17 cellular contexts compared by ENCODE assay signal in the genomic region with DNA sequence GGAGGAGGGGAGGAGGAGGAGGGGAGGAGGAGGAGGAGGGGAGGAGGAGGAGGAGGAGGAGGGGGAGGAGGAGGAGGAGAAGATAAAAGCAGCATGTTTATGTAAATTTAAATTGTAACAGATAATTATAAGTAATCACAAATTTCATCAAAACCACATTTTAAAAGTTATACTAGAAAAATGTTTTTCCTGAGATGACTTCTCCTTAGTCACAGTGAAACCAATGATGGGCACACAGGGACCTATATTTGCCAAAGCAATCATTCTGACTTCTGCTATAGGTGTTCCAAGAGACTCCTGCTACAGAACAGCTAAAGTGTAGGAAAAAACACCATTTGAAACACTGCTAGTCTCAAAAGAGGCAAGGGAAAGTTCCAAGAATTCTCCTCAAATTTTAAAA.
DNase-seq lines count a peak whose midpoint lies in the region; ATAC-seq, FAIRE-seq and TF ChIP-seq lines count a peak whose summit lies in the region.
"Had no signal": no experiment of that assay in that cellular context is flagged by ENCODE, and none has a peak within 500 bp of the region (broad histone marks: within the 10 kb centered on the region; RNA-seq: fewer than 3 reads in every experiment).

No MANE protein-coding gene starts in this region.

- peaks cover 7% of the 10 kb centered on the region for H3K36me3 Mint-ChIP-seq in activated CD8-positive, alpha-beta T cell treated with anti-CD3 and anti-CD28 coated beads for 36 hours (ENCODE audit: low read depth)
- H3K36me3 Mint-ChIP-seq in activated CD8-positive, alpha-beta T cell treated with anti-CD3 and anti-CD28 coated beads, Interleukin-2, amount 10 ng/mL, durations not matched to agents 7 days and 5 days (ENCODE audit: low read depth) = peaks cover 24% of the 10 kb centered on the region
- H3K36me3 Mint-ChIP-seq in osteocyte (ENCODE audit: unreplicated experiment) = peaks cover 17% of the 10 kb centered on the region

- H3K27ac ChIP-seq in OCI-LY3 (ENCODE audit: low read length) (no peak overlapping the region), K562 (ENCODE audit: extremely low read depth, low read depth, low read length) (peak overlapping the region; percentile 73; the same call in 2 of the 3 replicates)

- no peak for TF ChIP-seq POLR2A in K562 (conservative IDR thresholded peaks at IDR 0.05)

- peaks cover 11% of the 10 kb centered on the region for H3K4me1 Mint-ChIP-seq in activated CD8-positive, alpha-beta T cell treated with anti-CD3 and anti-CD28 coated beads for 36 hours (ENCODE audit: low read depth)
- H3K4me1 Mint-ChIP-seq in activated CD8-positive, alpha-beta T cell treated with anti-CD3 and anti-CD28 coated beads, Interleukin-2, amount 10 ng/mL, durations not matched to agents 7 days and 5 days (ENCODE audit: low read depth) = peaks cover 10% of the 10 kb centered on the region
- peaks cover 17% of the 10 kb centered on the region for H3K4me1 Mint-ChIP-seq in osteocyte (ENCODE audit: unreplicated experiment)

- no peaks in the 10 kb centered on the region for H3K9me1 ChIP-seq in K562 (ENCODE audit: control insufficient read depth, insufficient read depth, low read length)

- POLR2A ChIA-PET in activated CD8-positive, alpha-beta T cell treated with anti-CD3 and anti-CD28 coated beads for 36 hours (lab: Charles Lee) = interaction anchor here (1.0 to 1.6 kb wide), 3 partner anchors 26 to 68 kb away, joined by 3 to 9 read pairs (median 4); no protein-coding TSS in a partner anchor
- POLR2A ChIA-PET in activated CD8-positive, alpha-beta T cell treated with anti-CD3 and anti-CD28 coated beads, Interleukin-2, amount 10 ng/mL, durations not matched to agents 7 days and 5 days (lab: Charles Lee) = interaction anchor here (1.2 to 1.3 kb wide), 2 partner anchors 11 to 67 kb away, joined by 3 read pairs; a partner anchor contains a TSS
- POLR2A ChIA-PET in K562 (lab: Yijun Ruan, JAX) = interaction anchor here (0.5 to 1.8 kb wide), 11 partner anchors 10 to 153 kb away, joined by 3 to 18 read pairs (median 4); a partner anchor contains a TSS

- peak; percentile 60 for ATAC-seq in activated CD8-positive, alpha-beta T cell treated with anti-CD3 and anti-CD28 coated beads for 36 hours
- no peak for ATAC-seq in activated CD8-positive, alpha-beta T cell treated with anti-CD3 and anti-CD28 coated beads, Interleukin-2, amount 10 ng/mL, durations not matched to agents 7 days and 5 days
- ATAC-seq in K562 = peak; percentile 28; the same call in 1 of the 3 replicates

- H3K4me1 ChIP-seq in OCI-LY3 (ENCODE audit: low read length) = peaks cover 10% of the 10 kb centered on the region
- peaks cover 7 to 20% of the 10 kb centered on the region in 2 experiments; a peak in 4 of 5 replicates for H3K4me1 ChIP-seq in K562 (replicated peaks in 1 of 2; ENCODE audit: control insufficient read depth in 2 of 2, insufficient read depth in 2 of 2, low read length in 2 of 2)
- H3K4me1 ChIP-seq in BE2C = no peaks in the 10 kb centered on the region

- in situ Hi-C loops in K562 (cut with MboI) = no loop called here

- FAIRE-seq in K562 (lab: Jason Lieb, UNC) = no peak

- CTCF ChIA-PET in activated CD8-positive, alpha-beta T cell treated with anti-CD3 and anti-CD28 coated beads for 36 hours (lab: Charles Lee) = interaction anchor here (1.0 to 3.1 kb wide), 3 partner anchors 8 to 82 kb away, joined by 3 to 9 read pairs (median 7); no protein-coding TSS in a partner anchor
- CTCF ChIA-PET in activated CD8-positive, alpha-beta T cell treated with anti-CD3 and anti-CD28 coated beads, Interleukin-2, amount 10 ng/mL, durations not matched to agents 7 days and 5 days (lab: Charles Lee) = interaction anchor here (0.8 to 1.8 kb wide), 7 partner anchors 10 to 165 kb away, joined by 3 to 8 read pairs (median 3); no protein-coding TSS in a partner anchor
- CTCF ChIA-PET in K562 (lab: Yijun Ruan, JAX; ENCODE audit: low intra/inter-chr PET ratio) = interaction anchor here (1.0 kb wide), 1 partner anchor 76 kb away, joined by 4 read pairs; no protein-coding TSS in a partner anchor

- no peaks in the 10 kb centered on the region for H3K9me3 Mint-ChIP-seq in activated CD8-positive, alpha-beta T cell treated with anti-CD3 and anti-CD28 coated beads for 36 hours
- no peaks in the 10 kb centered on the region for H3K9me3 Mint-ChIP-seq in activated CD8-positive, alpha-beta T cell treated with anti-CD3 and anti-CD28 coated beads, Interleukin-2, amount 10 ng/mL, durations not matched to agents 7 days and 5 days (ENCODE audit: insufficient read depth)
- H3K9me3 Mint-ChIP-seq in osteocyte (ENCODE audit: unreplicated experiment) = no peaks in the 10 kb centered on the region
- H3K9me3 Mint-ChIP-seq: activated naive CD8-positive, alpha-beta T cell treated with anti-CD3 and anti-CD28 coated beads, Interleukin-2, amount 10 ng/mL, durations not matched to agents 7 days and 5 days; CD4-positive, CD25-positive, alpha-beta regulatory T cell had no signal

- H3K27me3 Mint-ChIP-seq in activated CD8-positive, alpha-beta T cell treated with anti-CD3 and anti-CD28 coated beads for 36 hours = no peaks in the 10 kb centered on the region
- H3K27me3 Mint-ChIP-seq in activated CD8-positive, alpha-beta T cell treated with anti-CD3 and anti-CD28 coated beads, Interleukin-2, amount 10 ng/mL, durations not matched to agents 7 days and 5 days (ENCODE audit: low read depth) = no peaks in the 10 kb centered on the region
- no peaks in the 10 kb centered on the region for H3K27me3 Mint-ChIP-seq in osteocyte (ENCODE audit: unreplicated experiment)
- H3K27me3 Mint-ChIP-seq: activated naive CD8-positive, alpha-beta T cell treated with anti-CD3 and anti-CD28 coated beads, Interleukin-2, amount 10 ng/mL, durations not matched to agents 7 days and 5 days; CD4-positive, CD25-positive, alpha-beta regulatory T cell had no signal

- H3K79me2 ChIP-seq in OCI-LY3 (ENCODE audit: low read length) = no peaks in the 10 kb centered on the region
- no peaks in the 10 kb centered on the region for H3K79me2 ChIP-seq in K562 (ENCODE audit: control insufficient read depth, insufficient read depth, low read length)

- no peak for TF ChIP-seq CTCF in activated CD8-positive, alpha-beta T cell treated with anti-CD3 and anti-CD28 coated beads for 36 hours (IDR thresholded peaks at IDR 0.05)
- TF ChIP-seq CTCF in OCI-LY3 (IDR thresholded peaks at IDR 0.05; ENCODE audit: low read depth, low read length) (no peak), K562 (IDR thresholded peaks at IDR 0.05 in 2 of 3, conservative IDR thresholded peaks at IDR 0.05 in 1 of 3; ENCODE audit: insufficient read depth in 2 of 3, low read depth in 1 of 3, low read length in 3 of 3) (no peak), osteocyte (IDR thresholded peaks at IDR 0.05) (no peak), BE2C (IDR thresholded peaks at IDR 0.05; ENCODE audit: low read depth, low read length) (no peak)

- no peak overlapping the region for H3K4me3 Mint-ChIP-seq in activated CD8-positive, alpha-beta T cell treated with anti-CD3 and anti-CD28 coated beads for 36 hours
- no peak overlapping the region for H3K4me3 Mint-ChIP-seq in activated CD8-positive, alpha-beta T cell treated with anti-CD3 and anti-CD28 coated beads, Interleukin-2, amount 10 ng/mL, durations not matched to agents 7 days and 5 days
- H3K4me3 Mint-ChIP-seq in osteocyte (ENCODE audit: unreplicated experiment) = no peak overlapping the region
- H3K4me3 Mint-ChIP-seq: activated naive CD8-positive, alpha-beta T cell treated with anti-CD3 and anti-CD28 coated beads, Interleukin-2, amount 10 ng/mL, durations not matched to agents 7 days and 5 days; CD4-positive, CD25-positive, alpha-beta regulatory T cell had no signal

- H2AFZ ChIP-seq in OCI-LY3 (ENCODE audit: low read depth, low read length) = no peak overlapping the region
- peak overlapping the region; percentile 47; the same call in 1 of the 2 replicates for H2AFZ ChIP-seq in K562 (ENCODE audit: low read depth, low read length)

- H3K9ac ChIP-seq in OCI-LY3 (ENCODE audit: low read length) (no peak overlapping the region), K562 (ENCODE audit: insufficient read depth in 1 of 2, low read depth in 2 of 2, low read length in 2 of 2) (no peak overlapping the region)

- peak overlapping the region; percentile 5; the same call in 1 of the 2 replicates for H3K4me2 ChIP-seq in OCI-LY3 (ENCODE audit: low read length)
- H3K4me2 ChIP-seq in K562 (ENCODE audit: insufficient read depth, low read length) = no peak overlapping the region

- H4K20me1 ChIP-seq in OCI-LY3 (ENCODE audit: insufficient read depth, low read length) = no peaks in the 10 kb centered on the region
- no peaks in the 10 kb centered on the region for H4K20me1 ChIP-seq in K562 (replicated peaks; ENCODE audit: control insufficient read depth, insufficient read depth, low read length)

- no peak for TF ChIP-seq RAD21 in K562 (CRISPR knock-in tag; conservative IDR thresholded peaks at IDR 0.05 in 1 of 2, IDR thresholded peaks at IDR 0.05 in 1 of 2)

- no peak for TF ChIP-seq EP300 in K562 (IDR thresholded peaks at IDR 0.05; ENCODE audit: low read length)

- H3K27me3 ChIP-seq in OCI-LY3 (ENCODE audit: low read depth, low read length) (no peaks in the 10 kb centered on the region), K562 (ENCODE audit: control insufficient read depth in 2 of 2, insufficient read depth in 2 of 2, low read length in 2 of 2) (no peaks in the 10 kb centered on the region), BE2C (no peaks in the 10 kb centered on the region)

- H3K36me3 ChIP-seq in OCI-LY3 (replicated peaks; ENCODE audit: low read depth, low read length) (peaks cover 3% of the 10 kb centered on the region), K562 (ENCODE audit: control insufficient read depth, insufficient read depth, low read length) (peaks cover 20% of the 10 kb centered on the region), BE2C (peaks cover 16% of the 10 kb centered on the region)

- H3K9me3 ChIP-seq in OCI-LY3 (ENCODE audit: insufficient read depth, low read length) (no peaks in the 10 kb centered on the region), K562 (replicated peaks; ENCODE audit: control insufficient read depth, insufficient read depth, low read depth, low read length) (no peaks in the 10 kb centered on the region), BE2C (no peaks in the 10 kb centered on the region)

- no TSS peak for BruUV-seq in K562 (replicated peaks; lab: Mats Ljungman, UMichigan)

- peak overlapping the region; percentile 81 for H3K27ac Mint-ChIP-seq in activated CD8-positive, alpha-beta T cell treated with anti-CD3 and anti-CD28 coated beads for 36 hours
- no peak overlapping the region for H3K27ac Mint-ChIP-seq in activated CD8-positive, alpha-beta T cell treated with anti-CD3 and anti-CD28 coated beads, Interleukin-2, amount 10 ng/mL, durations not matched to agents 7 days and 5 days
- peak overlapping the region; percentile 27 for H3K27ac Mint-ChIP-seq in osteocyte (ENCODE audit: unreplicated experiment)

- no peak overlapping the region for H3K4me3 ChIP-seq in OCI-LY3 (ENCODE audit: low read length)
- no peak overlapping the region for H3K4me3 ChIP-seq in K562
- no peak overlapping the region for H3K4me3 ChIP-seq in BE2C (ENCODE audit: low read depth, low read length)
- H3K4me3 ChIP-seq: SK-N-MC had no signal

- intact Hi-C loops in activated CD8-positive, alpha-beta T cell treated with anti-CD3 and anti-CD28 coated beads for 36 hours (cut with micrococcal nuclease) = loop anchor here (10.0 kb wide), 1 partner anchor 72 kb away; no protein-coding TSS in a partner anchor
- intact Hi-C loops in K562 (cut with micrococcal nuclease) = no loop called here

- DNase-seq in activated CD8-positive, alpha-beta T cell treated with anti-CD3 and anti-CD28 coated beads for 36 hours = peak; percentile 15
- no peak for DNase-seq in activated CD8-positive, alpha-beta T cell treated with anti-CD3 and anti-CD28 coated beads, Interleukin-2, amount 10 ng/mL, durations not matched to agents 7 days and 5 days
- no peak for DNase-seq in K562 (ENCODE audit: extremely low read depth in 1 of 4, low spot score in 3 of 4)
- no peak for DNase-seq in osteocyte (ENCODE audit: extremely low spot score, unreplicated experiment)
- no peak for DNase-seq in NCI-H2171 (lab: John Stamatoyannopoulos, UW)
- DNase-seq in BE2C = no peak
- DNase-seq in NCI-H82 (lab: John Stamatoyannopoulos, UW) = no peak
- DNase-seq: activated naive CD8-positive, alpha-beta T cell treated with anti-CD3 and anti-CD28 coated beads, Interleukin-2, amount 10 ng/mL, durations not matched to agents 7 days and 5 days; DMS79 treated with DMSO at 0.1 percent for 48 hours; effector CD4-positive, alpha-beta T cell; MM.1S; NCI-H2081 treated with DMSO at 0.1 percent for 48 hours; NCI-H524 treated with DMSO at 0.1 percent for 48 hours; posterior cingulate gyrus had no signal
